In genomic region chr7:71454981-71455380, GRCh38 we compare ENCODE assay signal across 2 cellular contexts.
TF ChIP-seq lines count a peak whose summit lies in the region.

No MANE protein-coding gene starts in this region.

TF ChIP-seq in GM23338, 12 proteins besides CTCF, POLR2A, EP300 and RAD21 (continued from another document):
- TF ChIP-seq ZNF462 (CRISPR knock-in tag; IDR thresholded peaks at IDR 0.05) (no peak), NANOG (IDR thresholded peaks at IDR 0.05; ENCODE audit: borderline replicate concordance) (no peak), EZH2 (IDR thresholded peaks at IDR 0.05; ENCODE audit: low read depth, unreplicated experiment) (no peak), CREB1 (CRISPR knock-in tag; IDR thresholded peaks at IDR 0.05; ENCODE audit: low read depth) (no peak), ZNF331 (CRISPR knock-in tag; IDR thresholded peaks at IDR 0.05; ENCODE audit: low read depth) (no peak)
- TF ChIP-seq, protein P1, sequence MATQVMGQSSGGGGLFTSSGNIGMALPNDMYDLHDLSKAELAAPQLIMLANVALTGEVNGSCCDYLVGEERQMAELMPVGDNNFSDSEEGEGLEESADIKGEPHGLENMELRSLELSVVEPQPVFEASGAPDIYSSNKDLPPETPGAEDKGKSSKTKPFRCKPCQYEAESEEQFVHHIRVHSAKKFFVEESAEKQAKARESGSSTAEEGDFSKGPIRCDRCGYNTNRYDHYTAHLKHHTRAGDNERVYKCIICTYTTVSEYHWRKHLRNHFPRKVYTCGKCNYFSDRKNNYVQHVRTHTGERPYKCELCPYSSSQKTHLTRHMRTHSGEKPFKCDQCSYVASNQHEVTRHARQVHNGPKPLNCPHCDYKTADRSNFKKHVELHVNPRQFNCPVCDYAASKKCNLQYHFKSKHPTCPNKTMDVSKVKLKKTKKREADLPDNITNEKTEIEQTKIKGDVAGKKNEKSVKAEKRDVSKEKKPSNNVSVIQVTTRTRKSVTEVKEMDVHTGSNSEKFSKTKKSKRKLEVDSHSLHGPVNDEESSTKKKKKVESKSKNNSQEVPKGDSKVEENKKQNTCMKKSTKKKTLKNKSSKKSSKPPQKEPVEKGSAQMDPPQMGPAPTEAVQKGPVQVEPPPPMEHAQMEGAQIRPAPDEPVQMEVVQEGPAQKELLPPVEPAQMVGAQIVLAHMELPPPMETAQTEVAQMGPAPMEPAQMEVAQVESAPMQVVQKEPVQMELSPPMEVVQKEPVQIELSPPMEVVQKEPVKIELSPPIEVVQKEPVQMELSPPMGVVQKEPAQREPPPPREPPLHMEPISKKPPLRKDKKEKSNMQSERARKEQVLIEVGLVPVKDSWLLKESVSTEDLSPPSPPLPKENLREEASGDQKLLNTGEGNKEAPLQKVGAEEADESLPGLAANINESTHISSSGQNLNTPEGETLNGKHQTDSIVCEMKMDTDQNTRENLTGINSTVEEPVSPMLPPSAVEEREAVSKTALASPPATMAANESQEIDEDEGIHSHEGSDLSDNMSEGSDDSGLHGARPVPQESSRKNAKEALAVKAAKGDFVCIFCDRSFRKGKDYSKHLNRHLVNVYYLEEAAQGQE (IDR thresholded peaks at IDR 0.05; ENCODE audit: unreplicated experiment) = no peak

TF ChIP-seq in H1, 55 proteins besides CTCF, POLR2A, EP300 and RAD21:
- TF ChIP-seq ATF2 (IDR thresholded peaks at IDR 0.05; ENCODE audit: low read length) = no peak
